ENCODE assay signal across 35 cellular contexts in the genomic region with DNA sequence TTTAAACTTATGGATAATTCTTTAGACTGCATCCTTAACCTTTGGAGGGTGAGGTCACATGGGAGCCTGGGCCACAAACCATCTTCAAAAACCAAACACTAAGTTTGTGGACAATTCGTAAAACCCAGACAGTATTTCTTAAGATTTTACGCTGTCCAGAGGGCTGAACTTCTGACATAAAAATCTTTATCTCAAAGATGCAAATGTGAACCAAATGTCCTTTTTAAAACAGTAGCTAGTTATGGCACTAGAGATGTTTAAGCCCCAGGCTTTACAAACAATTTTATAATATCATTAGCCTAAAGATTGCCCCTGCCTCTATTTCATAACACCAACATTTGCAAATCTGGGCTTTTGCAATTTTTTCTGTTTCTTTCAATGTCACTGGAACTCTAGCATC.
"Had no signal": no experiment of that assay in that cellular context is flagged by ENCODE, and none has a peak within 500 bp of the region (broad histone marks: within the 10 kb centered on the region; RNA-seq: fewer than 3 reads in every experiment).

No MANE protein-coding gene starts in this region.

- DNase-seq: Karpas-422, Kasumi-1, KG1, MG63, MM.1S, MV-4-11, NCI-H1048, NCI-H1092, NCI-H1092 treated with DMSO at 0.1 percent for 48 hours, NCI-H1105, NCI-H1105 treated with DMSO at 0.1 percent for 48 hours, NCI-H1417, NCI-H1417 treated with DMSO at 0.1 percent for 48 hours, NCI-H1436, NCI-H1436 treated with DMSO at 0.1 percent for 48 hours, NCI-H146, NCI-H1694, NCI-H1694 treated with DMSO at 0.1 percent for 48 hours, NCI-H187, NCI-H187 treated with DMSO at 0.1 percent for 48 hours, NCI-H1930, NCI-H2029, NCI-H2029 treated with DMSO at 0.1 percent for 48 hours, NCI-H2081, NCI-H2081 treated with DMSO at 0.1 percent for 48 hours, NCI-H2107, NCI-H2171, NCI-H2171 treated with DMSO at 0.1 percent for 48 hours, NCI-H2227 treated with DMSO at 0.1 percent for 48 hours, NCI-H226, NCI-H345, NCI-H446, NCI-H446 treated with DMSO at 0.1 percent for 48 hours, NCI-H510A had no signal

- H3K27me3 ChIP-seq: MG63 had no signal

- H3K27ac ChIP-seq: KMS-11 had no signal

- H3K9me3 ChIP-seq: MG63 had no signal

- H3K36me3 ChIP-seq: MG63 had no signal

- H3K9ac ChIP-seq: KMS-11 had no signal

- H3K4me3 ChIP-seq: MG63 had no signal

- H3K4me2 ChIP-seq: KMS-11 had no signal
